Comparison of ENCODE assay signal across 18 cellular contexts in genomic region chr16:30910427-30911029, GRCh38. TPM values are rescaled to one million over a fixed set of nuclear protein-coding genes. Genes with fewer than 3 reads are reported as not detected.
"Had no signal": no experiment of that assay in that cellular context is flagged by ENCODE, and none has a peak within 500 bp of the region (broad histone marks: within the 10 kb centered on the region; RNA-seq: fewer than 3 reads in every experiment).

No MANE protein-coding gene starts in this region.

- H3K27me3 ChIP-seq: ascending aorta, breast epithelium, ovary, right lobe of liver had no signal

- H3K4me3 Mint-ChIP-seq: activated naive CD4-positive, alpha-beta T cell treated with anti-CD3 and anti-CD28 coated beads, Interleukin-2, amount 10 ng/mL, durations not matched to agents 7 days and 5 days had no signal

- H3K36me3 ChIP-seq: ascending aorta, breast epithelium, lower lobe of right lung, ovary, right lobe of liver, thoracic aorta had no signal

- DNase-seq: activated CD4-positive, alpha-beta T cell treated with anti-CD3 and anti-CD28 coated beads for 1 hour; activated CD4-positive, alpha-beta T cell treated with anti-CD3 and anti-CD28 coated beads, Interleukin-2, amount 50 U/mL, for 48 hours; activated naive CD4-positive, alpha-beta T cell treated with anti-CD3 and anti-CD28 coated beads, Interleukin-2, amount 10 ng/mL, durations not matched to agents 7 days and 5 days; dermis blood vessel endothelial cell; erythroblast; left colon; lower lobe of right lung; midbrain; ovary; right lobe of liver; T-helper 1 cell; T1000 had no signal

- H3K9me3 ChIP-seq: ascending aorta, breast epithelium, lower lobe of right lung, ovary, right lobe of liver, thoracic aorta had no signal

- H3K36me3 Mint-ChIP-seq: activated naive CD4-positive, alpha-beta T cell treated with anti-CD3 and anti-CD28 coated beads, Interleukin-2, amount 10 ng/mL, durations not matched to agents 7 days and 5 days had no signal

- H3K4me2 ChIP-seq: smooth muscle cell had no signal

- H3K4me3 ChIP-seq: ascending aorta, breast epithelium, lower lobe of right lung, ovary, right lobe of liver, smooth muscle cell, thoracic aorta had no signal

- H3K4me1 ChIP-seq: ascending aorta, breast epithelium, lower lobe of right lung, right lobe of liver had no signal

- H3K27ac ChIP-seq: ascending aorta, breast epithelium, lower lobe of right lung, ovary, right lobe of liver, thoracic aorta had no signal

- ATAC-seq: left colon, lower lobe of right lung had no signal

- H3K27ac Mint-ChIP-seq: activated naive CD4-positive, alpha-beta T cell treated with anti-CD3 and anti-CD28 coated beads, Interleukin-2, amount 10 ng/mL, durations not matched to agents 7 days and 5 days; activated T-helper 2 cell treated with anti-CD3 and anti-CD28 coated beads, Interferon-gamma antibody, Interleukin-2, Interleukin-4, amounts not matched to agents 10 μg/mL and 5 μg/mL and 100 μg/mL, durations not matched to agents 14 hours and 24 hours and 36 hours had no signal

- H3K9me3 Mint-ChIP-seq: activated naive CD4-positive, alpha-beta T cell treated with anti-CD3 and anti-CD28 coated beads, Interleukin-2, amount 10 ng/mL, durations not matched to agents 7 days and 5 days; activated T-helper 2 cell treated with anti-CD3 and anti-CD28 coated beads, Interferon-gamma antibody, Interleukin-2, Interleukin-4, amounts not matched to agents 10 μg/mL and 5 μg/mL and 100 μg/mL, durations not matched to agents 14 hours and 24 hours and 36 hours had no signal

RNA-seq across cellular contexts. Expression of gene CTF1, which starts 14.1 kb away (rescaled TPM):
- polyA plus RNA-seq: neural cell had no signal
